Comparison of ENCODE assay signal across 8 cellular contexts in genomic region chr17:56715613-56716357, GRCh38.
DNase-seq lines count a peak whose midpoint lies in the region; ATAC-seq and TF ChIP-seq lines count a peak whose summit lies in the region.

No MANE protein-coding gene starts in this region.

- no peak for TF ChIP-seq POLR2A in esophagus squamous epithelium (IDR thresholded peaks at IDR 0.05)

- DNase-seq in DMS79 (lab: John Stamatoyannopoulos, UW) (peak; percentile 25), KBM-7 (peak; percentile 97), OCI-M2 (lab: John Stamatoyannopoulos, UW; ENCODE audit: unreplicated experiment) (peak; percentile 29), activated T-cell treated with anti-CD3 and anti-CD28 coated beads for 24 hours (ENCODE audit: low read depth) (peak; percentile 62), esophagus squamous epithelium (lab: John Stamatoyannopoulos, UW) (peak; percentile 15)
- peak; percentile 48 for DNase-seq in stimulated activated naive CD4-positive, alpha-beta T cell treated with Interleukin-2 at 50 U/mL for 16 hours (lab: John Stamatoyannopoulos, UW)

- intact Hi-C loops in esophagus squamous epithelium (cut with DNase I) = loop anchor here (5.0 kb wide), 1 partner anchor 123 kb away; the partner anchor contains the start of gene NOG

- no peaks in the 10 kb centered on the region for H3K4me1 Mint-ChIP-seq in nephron

- peaks cover 0 to 8% (median 0%) of the 10 kb centered on the region in 4 donors for H3K27me3 ChIP-seq in esophagus squamous epithelium

- WGBS in esophagus squamous epithelium, 2 donors = 40 to 50% methylated on average over 3 of the region's 8 CpGs

- peak; percentile 59 to 83 (median 80) for TF ChIP-seq CTCF in esophagus squamous epithelium (IDR thresholded peaks at IDR 0.05)
- peak; percentile 71 to 80 (median 75) for TF ChIP-seq CTCF in nephron (IDR thresholded peaks at IDR 0.05; ENCODE audit: unreplicated experiment in 3 of 3)

- H3K27ac ChIP-seq in esophagus squamous epithelium = no peak overlapping the region

- H3K4me3 Mint-ChIP-seq in nephron = no peak overlapping the region

- H3K36me3 Mint-ChIP-seq in nephron (ENCODE audit: low read depth) = no peaks in the 10 kb centered on the region

- peaks cover 39% of the 10 kb centered on the region for H3K27me3 Mint-ChIP-seq in nephron (ENCODE audit: low read depth)

- no peak overlapping the region for H3K4me3 ChIP-seq in esophagus squamous epithelium

- no peaks in the 10 kb centered on the region for H3K36me3 ChIP-seq in esophagus squamous epithelium

- no peaks in the 10 kb centered on the region for H3K9me3 ChIP-seq in esophagus squamous epithelium

- H3K27ac Mint-ChIP-seq in nephron = no peak overlapping the region

- in situ Hi-C loops in KBM-7 (cut with MboI; ENCODE audit: low pct_unique_long_range_greater_than_20kb, low sequenced_read_pairs) = no loop called here

- ATAC-seq in GM21723 (IDR thresholded peaks at IDR 0.05; ENCODE audit: unreplicated experiment) = peak; percentile 94

- no peaks in the 10 kb centered on the region for H3K9me3 Mint-ChIP-seq in nephron

- H3K4me1 ChIP-seq in esophagus squamous epithelium = no peaks in the 10 kb centered on the region

Comparison
In these comparisons a context has a peak if more than half of its experiments do, and no peak if none do; other contexts are left out.
1. DNase-seq: peak in every context shown above with its lines; median percentile 97 in KBM-7; 62 in activated T-cell treated with anti-CD3 and anti-CD28 coated beads for 24 hours; 48 in stimulated activated naive CD4-positive, alpha-beta T cell treated with Interleukin-2 at 50 U/mL for 16 hours; 29 in OCI-M2; 25 in DMS79; 15 in esophagus squamous epithelium.